33 cellular contexts compared by ENCODE assay signal in genomic region chr5:74113987-74114386, GRCh38.
"Had no signal": no experiment of that assay in that cellular context is flagged by ENCODE, and none has a peak within 500 bp of the region (broad histone marks: within the 10 kb centered on the region; RNA-seq: fewer than 3 reads in every experiment).

No MANE protein-coding gene starts in this region.

- H3K4me3 ChIP-seq: cardiac muscle cell, MG63, PC-9 had no signal

- H2AFZ ChIP-seq: PC-9 had no signal

- H3K27me3 ChIP-seq: cardiac muscle cell had no signal

- H3K4me2 ChIP-seq: PC-9 had no signal

- DNase-seq: activated CD4-positive, alpha-beta T cell treated with anti-CD3 and anti-CD28 coated beads, Interleukin-2, amount 10 ng/mL, durations not matched to agents 24 days and 14 days; activated CD4-positive, alpha-beta T cell treated with anti-CD3 and anti-CD28 coated beads, Interleukin-2, amount 50 U/mL, for 4 hours; activated CD8-positive, alpha-beta T cell treated with anti-CD3 and anti-CD28 coated beads for 36 hours; activated effector memory CD4-positive, alpha-beta T cell treated with anti-CD3 and anti-CD28 coated beads, Interleukin-2, amount 50 U/mL, for 16 hours; activated naive CD4-positive, alpha-beta T cell; activated naive CD4-positive, alpha-beta T cell treated with anti-CD3 and anti-CD28 coated beads, Interleukin-2, amount 50 U/mL, for 16 hours; activated naive CD8-positive, alpha-beta T cell treated with anti-CD3 and anti-CD28 coated beads for 36 hours; activated T-cell treated with anti-CD3 and anti-CD28 coated beads, Interleukin-2, amount 50 U/mL, for 1 hour; activated T-cell treated with anti-CD3 and anti-CD28 coated beads, Interleukin-2, amount 50 U/mL, for 72 hours; amniotic stem cell; aorta; Kasumi-1; KBM-7; MG63; MV-4-11; NCI-H1092; NCI-H1436 treated with DMSO at 0.1 percent for 48 hours; NCI-H187; NCI-H2029 treated with DMSO at 0.1 percent for 48 hours; NCI-H2107; NCI-H2171; NCI-H510A; NCI-H526; NCI-H748 treated with DMSO at 0.1 percent for 48 hours; PC-9; Right ventricle myocardium superior; SW 1271; T-helper 1 cell; T-helper 2 cell; T1000 had no signal

- H3K27ac ChIP-seq: cardiac muscle cell, PC-9 had no signal

- FAIRE-seq: RCC 7860 had no signal

- H3K36me3 ChIP-seq: cardiac muscle cell, MG63 had no signal

- H3K9me3 ChIP-seq: MG63 had no signal

- ATAC-seq: activated CD8-positive, alpha-beta T cell treated with anti-CD3 and anti-CD28 coated beads for 36 hours; activated T-cell treated with anti-CD3 and anti-CD28 coated beads, Interleukin-2, amount 50 U/mL, for 72 hours; activated T-helper 17 cell treated with anti-CD3 and anti-CD28 coated beads, Interleukin-2, amount 50 U/mL, for 72 hours had no signal
